ENCODE assay signal across 19 cellular contexts in genomic region chr22:20642668-20643179, GRCh38.
DNase-seq lines count a peak whose midpoint lies in the region; ATAC-seq and TF ChIP-seq lines count a peak whose summit lies in the region.
"Had no signal": no experiment of that assay in that cellular context is flagged by ENCODE, and none has a peak within 500 bp of the region (broad histone marks: within the 10 kb centered on the region; RNA-seq: fewer than 3 reads in every experiment).

No MANE protein-coding gene starts in this region.

- no peaks in the 10 kb centered on the region for H3K4me1 Mint-ChIP-seq in activated CD8-positive, alpha-beta T cell treated with anti-CD3 and anti-CD28 coated beads, Interleukin-2, amount 10 ng/mL, durations not matched to agents 7 days and 5 days (ENCODE audit: low read depth)
- peaks cover 2% of the 10 kb centered on the region for H3K4me1 Mint-ChIP-seq in activated CD8-positive, alpha-beta T cell treated with anti-CD3 and anti-CD28 coated beads for 36 hours (ENCODE audit: low read depth)
- H3K4me1 Mint-ChIP-seq in GM23338 (peaks cover 8% of the 10 kb centered on the region; the same call in 2 of the 3 replicates), endodermal cell (peaks cover 19% of the 10 kb centered on the region)

- no peak for TF ChIP-seq POLR2A in vagina (IDR thresholded peaks at IDR 0.05)

- H3K4me3 Mint-ChIP-seq in activated CD8-positive, alpha-beta T cell treated with anti-CD3 and anti-CD28 coated beads, Interleukin-2, amount 10 ng/mL, durations not matched to agents 7 days and 5 days: no peak overlapping the region
- H3K4me3 Mint-ChIP-seq in activated CD8-positive, alpha-beta T cell treated with anti-CD3 and anti-CD28 coated beads for 36 hours: no peak overlapping the region
- H3K4me3 Mint-ChIP-seq in GM23338 (no peak overlapping the region), endodermal cell (no peak overlapping the region)
- H3K4me3 Mint-ChIP-seq: CD4-positive, alpha-beta T cell had no signal

- H3K4me3 ChIP-seq in GM23338 (no peak overlapping the region), endodermal cell (ENCODE audit: low read length) (no peak overlapping the region), vagina (no peak overlapping the region), left ventricle myocardium inferior (no peak overlapping the region)
- H3K4me3 ChIP-seq: A549 had no signal

- no peak overlapping the region for H3K4me2 ChIP-seq in GM23338
- H3K4me2 ChIP-seq: A549 had no signal

- H3K27me3 ChIP-seq in GM23338 (ENCODE audit: insufficient read depth) (no peaks in the 10 kb centered on the region), endodermal cell (ENCODE audit: control insufficient read depth, insufficient read depth, low read length, poor library complexity, severe bottlenecking) (no peaks in the 10 kb centered on the region), vagina (no peaks in the 10 kb centered on the region), left ventricle myocardium inferior (ENCODE audit: low read depth) (peaks cover 61% of the 10 kb centered on the region)

- no peaks in the 10 kb centered on the region for H3K4me1 ChIP-seq in GM23338 (ENCODE audit: insufficient read depth)
- H3K4me1 ChIP-seq in endodermal cell (ENCODE audit: control insufficient read depth, insufficient read depth, low read length): peaks cover 16% of the 10 kb centered on the region
- H3K4me1 ChIP-seq in vagina: no peaks in the 10 kb centered on the region
- H3K4me1 ChIP-seq in left ventricle myocardium inferior: no peaks in the 10 kb centered on the region
- H3K4me1 ChIP-seq: A549 had no signal

- no peak for TF ChIP-seq CTCF in activated CD8-positive, alpha-beta T cell treated with anti-CD3 and anti-CD28 coated beads for 36 hours (IDR thresholded peaks at IDR 0.05)
- no peak for TF ChIP-seq CTCF in GM23338 (conservative IDR thresholded peaks at IDR 0.05; ENCODE audit: low read depth in 2 of 2)
- TF ChIP-seq CTCF in endodermal cell (conservative IDR thresholded peaks at IDR 0.05): no peak
- no peak for TF ChIP-seq CTCF in vagina (IDR thresholded peaks at IDR 0.05)
- TF ChIP-seq CTCF in left ventricle myocardium inferior (IDR thresholded peaks at IDR 0.05; ENCODE audit: borderline replicate concordance): no peak

- ATAC-seq in activated CD8-positive, alpha-beta T cell treated with anti-CD3 and anti-CD28 coated beads, Interleukin-2, amount 10 ng/mL, durations not matched to agents 7 days and 5 days: no peak
- no peak for ATAC-seq in activated CD8-positive, alpha-beta T cell treated with anti-CD3 and anti-CD28 coated beads for 36 hours
- ATAC-seq in GM23338 (no peak), HG03442 (IDR thresholded peaks at IDR 0.05; ENCODE audit: unreplicated experiment) (no peak)

- peak overlapping the region; percentile 74 for H2AFZ ChIP-seq in GM23338

- H3K27ac ChIP-seq in GM23338 (ENCODE audit: low read depth) (no peak overlapping the region), endodermal cell (ENCODE audit: low read depth, low read length) (no peak overlapping the region), vagina (no peak overlapping the region), left ventricle myocardium inferior (replicated peaks) (no peak overlapping the region)
- H3K27ac ChIP-seq: 22Rv1, A549, C4-2B had no signal

- no peaks in the 10 kb centered on the region for H3K9me3 Mint-ChIP-seq in activated CD8-positive, alpha-beta T cell treated with anti-CD3 and anti-CD28 coated beads, Interleukin-2, amount 10 ng/mL, durations not matched to agents 7 days and 5 days (ENCODE audit: insufficient read depth)
- H3K9me3 Mint-ChIP-seq in activated CD8-positive, alpha-beta T cell treated with anti-CD3 and anti-CD28 coated beads for 36 hours: no peaks in the 10 kb centered on the region
- peaks cover 4% of the 10 kb centered on the region; the same call in 2 of the 3 replicates for H3K9me3 Mint-ChIP-seq in GM23338
- no peaks in the 10 kb centered on the region for H3K9me3 Mint-ChIP-seq in endodermal cell
- H3K9me3 Mint-ChIP-seq: CD4-positive, alpha-beta T cell had no signal

- no peak overlapping the region for H3K9ac ChIP-seq in endodermal cell (ENCODE audit: extremely low read depth, low read length, poor library complexity, severe bottlenecking)

- no peaks in the 10 kb centered on the region for H3K79me2 ChIP-seq in GM23338 (replicated peaks; ENCODE audit: insufficient read depth)

- WGBS in endodermal cell (ENCODE audit: insufficient coverage in 1 of 2, insufficient read length in 1 of 2), 2 experiments: 94 to 97% methylated on average over 3 of the region's 3 CpGs

- no peaks in the 10 kb centered on the region for H3K9me2 ChIP-seq in GM23338 (ENCODE audit: insufficient read depth)

- peak; percentile 13 for DNase-seq in activated CD8-positive, alpha-beta T cell treated with anti-CD3 and anti-CD28 coated beads, Interleukin-2, amount 10 ng/mL, durations not matched to agents 7 days and 5 days
- no peak for DNase-seq in activated CD8-positive, alpha-beta T cell treated with anti-CD3 and anti-CD28 coated beads for 36 hours
- DNase-seq in GM23338 (ENCODE audit: low spot score) (no peak), endodermal cell (peak; percentile 28), vagina (ENCODE audit: extremely low spot score in 2 of 2) (peak; percentile 22 to 31), left ventricle myocardium inferior (no peak)
- DNase-seq: AML-193; Caco-2; CD4-positive, alpha-beta T cell; DMS153; DMS79; GDM1; HCEC 1CT; IMR-90; KBM-7 had no signal

- intact Hi-C loops in activated CD8-positive, alpha-beta T cell treated with anti-CD3 and anti-CD28 coated beads for 36 hours (cut with micrococcal nuclease): no loop called here
- intact Hi-C loops in vagina (cut with DNase I): no loop called here
- intact Hi-C loops in left ventricle myocardium inferior (cut with micrococcal nuclease): no loop called here

- H3K36me3 ChIP-seq in GM23338 (ENCODE audit: insufficient read depth) (no peaks in the 10 kb centered on the region), endodermal cell (ENCODE audit: control insufficient read depth, insufficient read depth, low read length) (no peaks in the 10 kb centered on the region), vagina (no peaks in the 10 kb centered on the region), left ventricle myocardium inferior (no peaks in the 10 kb centered on the region)

- H3F3A ChIP-seq in GM23338 (replicated peaks; ENCODE audit: low read depth): no peaks in the 10 kb centered on the region

- CTCF ChIA-PET in activated CD8-positive, alpha-beta T cell treated with anti-CD3 and anti-CD28 coated beads, Interleukin-2, amount 10 ng/mL, durations not matched to agents 7 days and 5 days (lab: Charles Lee): no interaction called here
- CTCF ChIA-PET in activated CD8-positive, alpha-beta T cell treated with anti-CD3 and anti-CD28 coated beads for 36 hours (lab: Charles Lee): no interaction called here

- H3K36me3 Mint-ChIP-seq in activated CD8-positive, alpha-beta T cell treated with anti-CD3 and anti-CD28 coated beads, Interleukin-2, amount 10 ng/mL, durations not matched to agents 7 days and 5 days (ENCODE audit: low read depth): no peaks in the 10 kb centered on the region
- H3K36me3 Mint-ChIP-seq in activated CD8-positive, alpha-beta T cell treated with anti-CD3 and anti-CD28 coated beads for 36 hours (ENCODE audit: low read depth): no peaks in the 10 kb centered on the region
- H3K36me3 Mint-ChIP-seq in GM23338 (ENCODE audit: low read depth) (no peaks in the 10 kb centered on the region), endodermal cell (ENCODE audit: low read depth) (no peaks in the 10 kb centered on the region)

- POLR2A ChIA-PET in activated CD8-positive, alpha-beta T cell treated with anti-CD3 and anti-CD28 coated beads, Interleukin-2, amount 10 ng/mL, durations not matched to agents 7 days and 5 days (lab: Charles Lee): no interaction called here
- POLR2A ChIA-PET in activated CD8-positive, alpha-beta T cell treated with anti-CD3 and anti-CD28 coated beads for 36 hours (lab: Charles Lee): no interaction called here

- H4K20me1 ChIP-seq in GM23338 (replicated peaks; ENCODE audit: insufficient read depth): no peaks in the 10 kb centered on the region

- H3K27me3 Mint-ChIP-seq in activated CD8-positive, alpha-beta T cell treated with anti-CD3 and anti-CD28 coated beads, Interleukin-2, amount 10 ng/mL, durations not matched to agents 7 days and 5 days (ENCODE audit: low read depth): peaks cover 9% of the 10 kb centered on the region
- no peaks in the 10 kb centered on the region for H3K27me3 Mint-ChIP-seq in activated CD8-positive, alpha-beta T cell treated with anti-CD3 and anti-CD28 coated beads for 36 hours
- H3K27me3 Mint-ChIP-seq in GM23338 (ENCODE audit: insufficient read depth, low read depth, poor library complexity) (no peaks in the 10 kb centered on the region), endodermal cell (ENCODE audit: insufficient read depth) (peaks cover 2% of the 10 kb centered on the region)

- H3K9me3 ChIP-seq in endodermal cell (ENCODE audit: control insufficient read depth, low read length) (peaks cover 4% of the 10 kb centered on the region), vagina (no peaks in the 10 kb centered on the region), left ventricle myocardium inferior (replicated peaks) (peaks cover 4% of the 10 kb centered on the region)
- H3K9me3 ChIP-seq: A549, Caco-2 had no signal

- H3K27ac Mint-ChIP-seq in activated CD8-positive, alpha-beta T cell treated with anti-CD3 and anti-CD28 coated beads, Interleukin-2, amount 10 ng/mL, durations not matched to agents 7 days and 5 days: no peak overlapping the region
- no peak overlapping the region for H3K27ac Mint-ChIP-seq in activated CD8-positive, alpha-beta T cell treated with anti-CD3 and anti-CD28 coated beads for 36 hours
- H3K27ac Mint-ChIP-seq in GM23338 (no peak overlapping the region), endodermal cell (no peak overlapping the region)
- H3K27ac Mint-ChIP-seq: CD4-positive, alpha-beta T cell had no signal

TF ChIP-seq in GM23338, 12 proteins besides CTCF, POLR2A, EP300 and RAD21:
- no peak for TF ChIP-seq POLR2AphosphoS5 (IDR thresholded peaks at IDR 0.05; ENCODE audit: low read depth)
- TF ChIP-seq NANOG (IDR thresholded peaks at IDR 0.05; ENCODE audit: borderline replicate concordance): no peak
- no peak for TF ChIP-seq ETS1 (IDR thresholded peaks at IDR 0.05)
- TF ChIP-seq CREB1 (CRISPR knock-in tag; IDR thresholded peaks at IDR 0.05; ENCODE audit: low read depth): no peak
- TF ChIP-seq ZNF331 (CRISPR knock-in tag; IDR thresholded peaks at IDR 0.05; ENCODE audit: low read depth): no peak

Comparison
In these comparisons a context has a peak if more than half of its experiments do, and no peak if none do; other contexts are left out.
1. DNase-seq: peak in activated CD8-positive, alpha-beta T cell treated with anti-CD3 and anti-CD28 coated beads, Interleukin-2, amount 10 ng/mL, durations not matched to agents 7 days and 5 days (single experiment), endodermal cell (single experiment) and vagina (2 of 2); none in activated CD8-positive, alpha-beta T cell treated with anti-CD3 and anti-CD28 coated beads for 36 hours (single experiment), GM23338 (single experiment) and left ventricle myocardium inferior (single experiment).